Comparison of ENCODE assay signal across 1 cellular context in the genomic region with DNA sequence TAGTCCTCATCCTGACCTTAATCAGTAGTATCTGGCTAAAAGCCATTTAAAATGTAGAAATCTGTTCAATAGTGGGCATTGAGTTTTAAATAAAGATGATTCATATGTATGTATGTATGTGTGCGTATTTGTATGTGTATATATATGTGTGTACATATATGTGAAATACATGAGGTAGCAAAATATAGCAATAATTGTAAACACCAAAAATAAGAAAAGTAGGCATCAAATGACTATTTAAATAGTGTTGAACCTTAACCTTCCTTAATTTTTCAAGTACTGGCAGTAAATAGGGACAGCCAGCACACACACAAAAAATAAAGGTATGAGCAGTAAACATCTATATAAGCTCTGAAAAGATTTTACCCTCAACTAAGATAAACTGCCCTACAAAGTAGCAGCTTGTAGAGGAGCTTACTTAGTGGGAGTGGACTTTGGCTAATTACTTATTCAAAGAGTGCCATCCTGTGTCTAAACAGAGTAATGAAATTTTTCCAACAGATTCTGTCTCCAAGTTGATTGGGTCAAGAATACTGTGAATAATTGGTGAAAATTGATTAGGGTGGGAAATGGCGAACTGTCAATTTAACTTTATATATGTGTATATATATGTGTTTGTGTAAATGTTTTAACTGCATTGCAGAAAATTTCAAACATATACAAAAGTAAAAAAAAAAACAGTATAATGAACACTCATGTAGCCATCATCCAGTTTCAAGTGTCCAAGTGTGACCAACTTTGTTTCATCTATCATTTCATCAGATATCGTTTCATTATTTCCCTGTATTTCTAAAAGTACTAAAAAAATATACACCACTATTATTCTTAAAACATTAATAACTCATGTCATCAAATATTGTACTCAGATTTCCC.
TF ChIP-seq lines count a peak whose summit lies in the region.

No MANE protein-coding gene starts in this region.

TF ChIP-seq in H1, 55 proteins besides CTCF, POLR2A, EP300 and RAD21 (continued from another document):
- TF ChIP-seq GTF2F1 (IDR thresholded peaks at IDR 0.05; ENCODE audit: borderline replicate concordance, low read depth, low read length) (no peak), CHD2 (IDR thresholded peaks at IDR 0.05; ENCODE audit: low read length) (no peak), TCF12 (IDR thresholded peaks at IDR 0.05; ENCODE audit: low read depth, low read length) (no peak), JUN (IDR thresholded peaks at IDR 0.05; ENCODE audit: low read depth, low read length) (no peak), RNF2 (IDR thresholded peaks at IDR 0.05; ENCODE audit: borderline replicate concordance, low read depth, low read length, missing control alignments, poor library complexity, severe bottlenecking) (no peak), KDM5A (IDR thresholded peaks at IDR 0.05; ENCODE audit: low read length) (no peak)
